In genomic region chr14:59897757-59898383, GRCh38 we compare ENCODE assay signal across 1 cellular context.
TF ChIP-seq lines count a peak whose summit lies in the region.

No MANE protein-coding gene starts in this region.

TF ChIP-seq in WTC11, 78 proteins besides CTCF, POLR2A, EP300 and RAD21 (continued from another document):
- no peak for TF ChIP-seq CREB1 (CRISPR knock-in tag; IDR thresholded peaks at IDR 0.05)
- no peak for TF ChIP-seq ZNF281 (CRISPR knock-in tag; IDR thresholded peaks at IDR 0.05)
- TF ChIP-seq TCF7 (CRISPR knock-in tag; IDR thresholded peaks at IDR 0.05; ENCODE audit: low read depth) = no peak
